ENCODE assay signal across 8 cellular contexts in the genomic region with DNA sequence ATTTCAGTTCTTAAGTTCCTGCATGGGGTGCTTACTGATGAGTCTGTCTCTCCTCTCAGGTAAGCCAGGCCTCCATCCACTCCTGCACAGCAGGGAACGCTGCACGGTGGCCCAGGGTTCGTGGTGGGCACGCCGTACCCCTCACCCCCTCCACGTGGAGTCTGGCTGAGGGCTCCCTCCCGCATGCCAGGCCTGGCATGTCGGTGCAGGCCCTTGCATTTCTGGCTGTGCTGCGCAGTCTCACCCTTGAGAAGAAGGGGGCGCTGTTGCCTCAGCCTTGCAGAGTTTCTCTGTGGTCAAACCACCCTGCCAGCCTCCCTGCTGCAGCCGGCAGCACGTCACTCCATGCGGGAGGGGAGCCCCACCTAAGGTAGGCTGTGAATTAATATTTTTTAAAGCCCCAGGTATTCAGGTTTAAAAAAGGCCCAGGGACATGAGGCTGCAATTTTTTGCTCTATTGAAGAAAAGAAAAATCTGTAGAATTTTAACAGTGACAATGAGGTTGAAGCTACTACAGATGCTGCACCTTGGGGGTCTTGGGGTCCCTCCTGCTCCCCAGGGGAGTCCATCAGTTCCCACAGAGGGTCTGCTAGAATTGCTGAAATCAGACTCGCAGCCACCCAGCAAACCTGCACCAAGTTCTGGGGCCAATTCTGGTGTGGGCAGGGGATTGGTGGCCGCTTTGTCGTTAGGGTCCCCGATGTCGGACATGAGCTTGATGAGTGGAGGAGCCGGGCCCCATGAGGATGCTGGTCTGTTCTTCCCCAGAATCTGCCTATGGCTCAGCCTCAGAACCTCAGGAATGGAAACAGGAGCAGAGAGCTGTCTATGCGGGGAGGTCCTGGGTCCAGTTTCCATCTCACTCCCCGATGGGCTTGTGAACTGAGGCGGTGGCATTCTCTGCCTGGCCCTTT. TPM values are rescaled to one million over a fixed set of nuclear protein-coding genes. Genes with fewer than 3 reads are reported as not detected.
DNase-seq lines count a peak whose midpoint lies in the region; ATAC-seq and TF ChIP-seq lines count a peak whose summit lies in the region.

No MANE protein-coding gene starts in this region.

- no peaks in the 10 kb centered on the region for H3K36me3 Mint-ChIP-seq in activated CD8-positive, alpha-beta T cell treated with anti-CD3 and anti-CD28 coated beads for 36 hours (ENCODE audit: low read depth)
- H3K36me3 Mint-ChIP-seq in endodermal cell (ENCODE audit: low read depth), result no peaks in the 10 kb centered on the region

- no peaks in the 10 kb centered on the region for H3K9me3 Mint-ChIP-seq in activated CD8-positive, alpha-beta T cell treated with anti-CD3 and anti-CD28 coated beads for 36 hours
- no peaks in the 10 kb centered on the region for H3K9me3 Mint-ChIP-seq in endodermal cell

- no peak overlapping the region for H3K9ac ChIP-seq in endodermal cell (ENCODE audit: extremely low read depth, low read length, poor library complexity, severe bottlenecking)

- H3K36me3 ChIP-seq in endodermal cell (ENCODE audit: control insufficient read depth, insufficient read depth, low read length), result no peaks in the 10 kb centered on the region

- POLR2A ChIA-PET in activated CD8-positive, alpha-beta T cell treated with anti-CD3 and anti-CD28 coated beads for 36 hours (lab: Charles Lee), result interaction anchor here (1.1 kb wide), 1 partner anchor 19 kb away, joined by 3 read pairs; no protein-coding TSS in a partner anchor

- ATAC-seq in GM19463 (IDR thresholded peaks at IDR 0.05; ENCODE audit: unreplicated experiment), result peak; percentile 74
- peak; percentile 75 for ATAC-seq in HG03558 (IDR thresholded peaks at IDR 0.05; ENCODE audit: extremely low read depth, unreplicated experiment)
- ATAC-seq in activated CD8-positive, alpha-beta T cell treated with anti-CD3 and anti-CD28 coated beads for 36 hours, result peak; percentile 83

- H3K27me3 Mint-ChIP-seq in activated CD8-positive, alpha-beta T cell treated with anti-CD3 and anti-CD28 coated beads for 36 hours, result peaks cover 2% of the 10 kb centered on the region
- no peaks in the 10 kb centered on the region for H3K27me3 Mint-ChIP-seq in endodermal cell (ENCODE audit: insufficient read depth)

- peaks cover 12% of the 10 kb centered on the region for H3K4me1 Mint-ChIP-seq in activated CD8-positive, alpha-beta T cell treated with anti-CD3 and anti-CD28 coated beads for 36 hours (ENCODE audit: low read depth)
- no peaks in the 10 kb centered on the region for H3K4me1 Mint-ChIP-seq in endodermal cell

- H3K4me1 ChIP-seq in endodermal cell (ENCODE audit: control insufficient read depth, insufficient read depth, low read length), result no peaks in the 10 kb centered on the region

- H3K4me3 Mint-ChIP-seq in activated CD8-positive, alpha-beta T cell treated with anti-CD3 and anti-CD28 coated beads for 36 hours, result no peak overlapping the region
- H3K4me3 Mint-ChIP-seq in endodermal cell, result no peak overlapping the region

- CTCF ChIA-PET in activated CD8-positive, alpha-beta T cell treated with anti-CD3 and anti-CD28 coated beads for 36 hours (lab: Charles Lee), result interaction anchor here (0.6 to 1.2 kb wide), 13 partner anchors 9 to 1084 kb away, joined by 3 to 7 read pairs (median 3); no protein-coding TSS in a partner anchor

- peak; percentile 45 for DNase-seq in COLO829 (ENCODE audit: low spot score)
- DNase-seq in NCI-H526 treated with DMSO at 0.1 percent for 48 hours (lab: John Stamatoyannopoulos, UW), result peak; percentile 56
- DNase-seq in activated CD8-positive, alpha-beta T cell treated with anti-CD3 and anti-CD28 coated beads for 36 hours, result peak; percentile 87
- DNase-seq in endodermal cell, result peak; percentile 96
- peak; percentile 73 for DNase-seq in midbrain (lab: John Stamatoyannopoulos, UW)
- DNase-seq in stimulated activated CD8-positive, alpha-beta memory T cell treated with anti-CD3 and anti-CD28 coated beads, Interleukin-2, amount 100 ng/mL, for 48 hours (ENCODE audit: low read depth in 2 of 2), result peak; percentile 40 to 69

- intact Hi-C loops in activated CD8-positive, alpha-beta T cell treated with anti-CD3 and anti-CD28 coated beads for 36 hours (cut with micrococcal nuclease), result no loop called here

- H3K4me3 ChIP-seq in endodermal cell (ENCODE audit: low read length), result no peak overlapping the region

- H3K27me3 ChIP-seq in endodermal cell (ENCODE audit: control insufficient read depth, insufficient read depth, low read length, poor library complexity, severe bottlenecking), result no peaks in the 10 kb centered on the region

- H3K27ac Mint-ChIP-seq in activated CD8-positive, alpha-beta T cell treated with anti-CD3 and anti-CD28 coated beads for 36 hours, result no peak overlapping the region
- H3K27ac Mint-ChIP-seq in endodermal cell, result no peak overlapping the region

- 47 to 52% methylated on average over 19 to 22 of the region's 22 CpGs for WGBS in endodermal cell (ENCODE audit: insufficient coverage in 1 of 2, insufficient read length in 1 of 2), 2 experiments

- no peak overlapping the region for H3K27ac ChIP-seq in endodermal cell (ENCODE audit: low read depth, low read length)

- H3K9me3 ChIP-seq in endodermal cell (ENCODE audit: control insufficient read depth, low read length), result no peaks in the 10 kb centered on the region

- peak; percentile 93 for TF ChIP-seq CTCF in activated CD8-positive, alpha-beta T cell treated with anti-CD3 and anti-CD28 coated beads for 36 hours (IDR thresholded peaks at IDR 0.05)
- TF ChIP-seq CTCF in endodermal cell (conservative IDR thresholded peaks at IDR 0.05), result peak; percentile 97

RNA-seq across cellular contexts. Expression of a gene that starts 52.6 kb away (rescaled TPM):
- total RNA-seq in activated CD8-positive, alpha-beta T cell treated with anti-CD3 and anti-CD28 coated beads for 36 hours, result 10 to 100 TPM; 50.6 to 51.9 TPM
- 10 to 100 TPM; 25.5 to 32.7 TPM for total RNA-seq in endodermal cell
- 28.5 TPM for polyA plus RNA-seq in endodermal cell (2013, experiment 1 of 2)
- 31.3 TPM for polyA plus RNA-seq in endodermal cell (2013, experiment 2 of 2)

Comparison
In these comparisons a context has a peak if more than half of its experiments do, and no peak if none do; other contexts are left out.
1. DNase-seq: peak in every context shown above with its lines; median percentile 96 in endodermal cell; 87 in activated CD8-positive, alpha-beta T cell treated with anti-CD3 and anti-CD28 coated beads for 36 hours; 73 in midbrain; 56 in NCI-H526 treated with DMSO at 0.1 percent for 48 hours; 54 in stimulated activated CD8-positive, alpha-beta memory T cell treated with anti-CD3 and anti-CD28 coated beads, Interleukin-2, amount 100 ng/mL, for 48 hours; 45 in COLO829.